ENCODE assay signal across 14 cellular contexts in the genomic region with DNA sequence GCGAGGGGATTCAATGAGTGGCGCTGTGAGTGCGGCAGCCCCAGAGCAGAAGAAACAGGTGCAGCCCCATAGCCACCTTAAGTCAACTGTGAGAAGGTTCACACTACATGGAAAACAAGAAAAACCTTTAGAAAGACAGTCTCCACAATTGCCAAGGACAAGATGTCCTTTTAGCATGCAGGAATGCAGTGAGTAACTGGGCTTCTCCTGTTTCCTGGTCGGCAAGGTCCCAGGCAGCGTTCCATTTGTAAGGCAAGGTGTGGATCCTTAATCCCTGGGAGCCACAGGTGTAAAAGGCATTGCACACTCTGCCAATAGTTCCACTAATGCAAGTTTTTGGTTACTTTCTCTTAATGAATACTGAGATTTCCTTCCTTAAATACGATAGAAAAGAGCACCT.
"Had no signal": no experiment of that assay in that cellular context is flagged by ENCODE, and none has a peak within 500 bp of the region (broad histone marks: within the 10 kb centered on the region; RNA-seq: fewer than 3 reads in every experiment).

No MANE protein-coding gene starts in this region.

- ATAC-seq: lower lobe of right lung had no signal

- H3K9me3 ChIP-seq: ascending aorta, lower lobe of right lung had no signal

- H3K27me3 ChIP-seq: ascending aorta had no signal

- H3K4me1 ChIP-seq: ascending aorta, lower lobe of right lung had no signal

- H3K4me3 ChIP-seq: ascending aorta, lower lobe of right lung had no signal

- H3K9me3 Mint-ChIP-seq: activated T-helper 1 cell treated with anti-CD3 and anti-CD28 coated beads, Interleukin-12 subunit alpha, Interleukin-12 subunit beta, Interleukin-2, Interleukin-4 antibody, amounts not matched to agents 30 ng/mL and 10 ng/mL and 1 ng/mL, durations not matched to agents 14 hours and 24 hours and 36 hours; neural crest cell; T-helper 2 cell treated with Interferon-gamma antibody and Interleukin-4, amounts not matched to agents 5 μg/mL and 100 μg/mL, for 36 hours had no signal

- DNase-seq: activated CD4-positive, alpha-beta T cell treated with anti-CD3 and anti-CD28 coated beads, Interleukin-2, amount 10 ng/mL, durations not matched to agents 7 days and 5 days; activated CD8-positive, alpha-beta memory T cell treated with anti-CD3 and anti-CD28 coated beads for 24 hours; activated naive CD4-positive, alpha-beta T cell treated with Interleukin-2 at 50 U/mL for 16 hours; dermis blood vessel endothelial cell; erythroblast; hippocampal formation; lower lobe of right lung; midbrain; stimulated activated CD4-positive, alpha-beta T cell treated with anti-CD3 and anti-CD28 coated beads, Interleukin-12 subunit alpha, Interleukin-12 subunit beta, amount 100 ng/mL, for 4 hours; stimulated activated CD4-positive, alpha-beta T cell treated with anti-CD3 and anti-CD28 coated beads, Interleukin-2, amount 100 ng/mL, for 24 hours had no signal

- H3K36me3 ChIP-seq: ascending aorta, lower lobe of right lung had no signal

- H3K27ac ChIP-seq: ascending aorta, lower lobe of right lung had no signal

- H3K4me3 Mint-ChIP-seq: activated CD4-positive, alpha-beta T cell treated with anti-CD3 and anti-CD28 coated beads, Interleukin-2, amount 10 ng/mL, durations not matched to agents 7 days and 5 days; activated T-helper 1 cell treated with anti-CD3 and anti-CD28 coated beads, Interleukin-12 subunit alpha, Interleukin-12 subunit beta, Interleukin-2, Interleukin-4 antibody, amounts not matched to agents 30 ng/mL and 10 ng/mL and 1 ng/mL, durations not matched to agents 14 hours and 24 hours and 36 hours; neural crest cell; T-helper 2 cell treated with Interferon-gamma antibody and Interleukin-4, amounts not matched to agents 5 μg/mL and 100 μg/mL, for 36 hours had no signal

- H3K27ac Mint-ChIP-seq: activated CD4-positive, alpha-beta T cell treated with anti-CD3 and anti-CD28 coated beads, Interleukin-2, amount 10 ng/mL, durations not matched to agents 7 days and 5 days; activated T-helper 1 cell treated with anti-CD3 and anti-CD28 coated beads, Interleukin-12 subunit alpha, Interleukin-12 subunit beta, Interleukin-2, Interleukin-4 antibody, amounts not matched to agents 30 ng/mL and 10 ng/mL and 1 ng/mL, durations not matched to agents 14 hours and 24 hours and 36 hours; T-helper 2 cell treated with Interferon-gamma antibody and Interleukin-4, amounts not matched to agents 5 μg/mL and 100 μg/mL, for 36 hours had no signal
